Comparison of ENCODE assay signal across 8 cellular contexts in the genomic region with DNA sequence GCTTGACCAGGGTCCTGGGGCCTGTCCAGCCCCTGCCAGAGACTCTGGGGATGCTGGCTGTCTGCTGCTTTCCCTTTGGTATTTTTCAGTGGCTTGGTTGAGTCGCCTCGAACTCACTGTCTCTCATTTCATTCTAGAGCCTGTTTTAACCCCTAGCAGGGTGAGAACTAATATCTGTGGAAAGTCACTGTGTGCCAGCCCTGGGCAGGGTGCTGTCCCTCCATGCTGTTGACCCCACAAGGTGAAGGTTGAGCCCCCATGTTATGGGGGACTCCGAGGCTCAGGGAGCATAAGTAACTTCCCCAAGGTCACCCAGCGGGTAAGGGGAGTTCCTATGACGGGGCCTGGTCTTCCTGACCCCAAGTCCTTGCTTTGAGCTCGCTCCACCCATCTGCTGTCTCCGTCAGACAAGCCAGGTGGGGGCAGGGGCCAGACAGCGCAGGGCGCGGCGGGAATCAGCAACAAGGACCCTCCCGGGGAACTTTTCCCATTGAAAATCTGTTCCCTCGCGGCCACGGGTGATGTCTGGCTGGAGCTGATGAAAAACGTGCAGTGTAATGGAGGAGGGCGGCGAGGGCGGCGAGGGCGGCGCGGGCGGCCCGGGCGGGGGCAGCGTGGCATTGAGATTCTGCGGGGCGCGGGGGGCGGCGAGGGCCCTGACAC.
DNase-seq lines count a peak whose midpoint lies in the region; ATAC-seq lines count a peak whose summit lies in the region.

No MANE protein-coding gene starts in this region.

- H3K9me3 ChIP-seq in muscle layer of duodenum (ENCODE audit: control insufficient read depth in 1 of 2, low read length in 2 of 2): no peaks in the 10 kb centered on the region

- H3K27ac ChIP-seq in muscle layer of duodenum (ENCODE audit: low read length): peak overlapping the region; percentile 16

- peaks cover 3% of the 10 kb centered on the region for H3K27me3 ChIP-seq in muscle layer of duodenum (ENCODE audit: low read depth, low read length)

- no peaks in the 10 kb centered on the region for H3K36me3 ChIP-seq in muscle layer of duodenum (ENCODE audit: control insufficient read depth in 1 of 2, insufficient read depth in 2 of 2, low read length in 2 of 2)

- ATAC-seq in HG03045 (IDR thresholded peaks at IDR 0.05; ENCODE audit: unreplicated experiment): no peak
- no peak for ATAC-seq in GM21528 (IDR thresholded peaks at IDR 0.05; ENCODE audit: low FRiP score, unreplicated experiment)

- peak; percentile 22 for DNase-seq in DMS79 treated with DMSO at 0.1 percent for 48 hours (lab: John Stamatoyannopoulos, UW)
- no peak for DNase-seq in DMS79 (lab: John Stamatoyannopoulos, UW)
- DNase-seq in NCI-H82 treated with DMSO at 0.1 percent for 48 hours (lab: John Stamatoyannopoulos, UW; ENCODE audit: unreplicated experiment): peak; percentile 71
- peak; percentile 1 for DNase-seq in central memory CD4-positive, alpha-beta T cell
- DNase-seq in islet precursor cell: no peak

- peak overlapping the region; percentile 33 to 66 for H3K4me3 ChIP-seq in muscle layer of duodenum (ENCODE audit: low read depth in 1 of 2, low read length in 2 of 2)

- H3K4me1 ChIP-seq in muscle layer of duodenum (ENCODE audit: control insufficient read depth in 1 of 2, insufficient read depth in 2 of 2, low read length in 2 of 2): peaks cover 16 to 44% of the 10 kb centered on the region in 2 donors

Comparison
In these comparisons a context has a peak if more than half of its experiments do, and no peak if none do; other contexts are left out.
1. DNase-seq: peak in DMS79 treated with DMSO at 0.1 percent for 48 hours (single experiment), NCI-H82 treated with DMSO at 0.1 percent for 48 hours (single experiment) and central memory CD4-positive, alpha-beta T cell (single experiment); none in DMS79 (single experiment) and islet precursor cell (single experiment).